In genomic region chr16:5024632-5025031, GRCh38 we compare ENCODE assay signal across 9 cellular contexts. TPM values are rescaled to one million over a fixed set of nuclear protein-coding genes. Genes with fewer than 3 reads are reported as not detected.
A peak's percentile ranks its signal among the peaks of the same experiment; 100 is the strongest.
DNase-seq lines count a peak whose midpoint lies in the region; ATAC-seq and TF ChIP-seq lines count a peak whose summit lies in the region.
"Had no signal": no experiment of that assay in that cellular context is flagged by ENCODE, and none has a peak within 500 bp of the region (broad histone marks: within the 10 kb centered on the region; RNA-seq: fewer than 3 reads in every experiment).

No MANE protein-coding gene starts in this region.

- no peaks in the 10 kb centered on the region for H3K9me3 ChIP-seq in tibial nerve

- no peak for TF ChIP-seq EP300 in tibial nerve (IDR thresholded peaks at IDR 0.05)

- peak in 1 of 5 experiments; percentile 4 for TF ChIP-seq CTCF in tibial nerve (IDR thresholded peaks at IDR 0.05)

- intact Hi-C loops in left ventricle myocardium superior (cut with micrococcal nuclease) (no loop called here), Right ventricle myocardium inferior (cut with DNase I) (loop anchor here (2.0 kb wide), 1 partner anchor 66 kb away; the partner anchor contains the start of gene SEC14L5)

- WGBS in tibial nerve, 2 donors, result 60 to 61% methylated on average over 4 of the region's 4 CpGs

- H3K27ac ChIP-seq in epithelial cell of prostate (no peak overlapping the region), tibial nerve (peak overlapping the region in 2 of 4 donors; percentile 7 to 89)

- H3K36me3 ChIP-seq in tibial nerve, result peaks cover 0 to 37% (median 0%) of the 10 kb centered on the region in 3 donors

- TF ChIP-seq POLR2A in tibial nerve (IDR thresholded peaks at IDR 0.05), result no peak

- no peak for DNase-seq in left ventricle myocardium superior
- no peak for DNase-seq in Right ventricle myocardium inferior (ENCODE audit: missing footprints)
- DNase-seq in NCI-H82 (lab: John Stamatoyannopoulos, UW), result peak; percentile 87
- DNase-seq in epithelial cell of prostate (ENCODE audit: low read depth, low spot score), result peak; percentile 22
- no peak for DNase-seq in putamen (ENCODE audit: low spot score)
- no peak for DNase-seq in dedifferentiated amniotic fluid mesenchymal stem cell (ENCODE audit: extremely low spot score)
- no peak for DNase-seq in tibial nerve (ENCODE audit: low spot score in 2 of 2)
- DNase-seq: naive B cell had no signal

- peaks cover 0 to 20% (median 3%) of the 10 kb centered on the region in 4 donors for H3K4me1 ChIP-seq in tibial nerve

- H3K27me3 ChIP-seq in tibial nerve, result no peaks in the 10 kb centered on the region

- H3K4me3 ChIP-seq in tibial nerve, result no peak overlapping the region

- ATAC-seq in left ventricle myocardium superior, result peak; percentile 63
- ATAC-seq in Right ventricle myocardium inferior, result no peak
- ATAC-seq in GM18907 (IDR thresholded peaks at IDR 0.05; ENCODE audit: unreplicated experiment), result no peak

RNA-seq across cellular contexts. Expression of gene NAGPA, which starts 9.1 kb away (rescaled TPM):
- total RNA-seq in left ventricle myocardium superior (6.1 TPM), Right ventricle myocardium inferior (6.5 TPM), tibial nerve (100 to 1,000 TPM in 1 of 4 donors, 10 to 100 TPM in 3; 37.5 to 104 (median 43.8) TPM)

RNA-seq across cellular contexts. Expression of gene C16orf89, which starts 41.1 kb away (rescaled TPM):
- 2.9 TPM for total RNA-seq in left ventricle myocardium superior
- total RNA-seq in Right ventricle myocardium inferior, result 3.5 TPM
- total RNA-seq in tibial nerve, result 10 to 100 TPM in 3 of 4 donors, 1 to 10 TPM in 1; 6.3 to 39.0 (median 17.8) TPM

RNA-seq across cellular contexts. Expression of gene ALG1, which starts 47.0 kb away (rescaled TPM):
- total RNA-seq in left ventricle myocardium superior (8.3 TPM), Right ventricle myocardium inferior (7.7 TPM), tibial nerve (10 to 100 TPM; 15.9 to 25.5 (median 22.9) TPM)

Comparison
In these comparisons a context has a peak if more than half of its experiments do, and no peak if none do; other contexts are left out.
1. DNase-seq: peak in NCI-H82 (single experiment) and epithelial cell of prostate (single experiment); none in left ventricle myocardium superior (single experiment), Right ventricle myocardium inferior (single experiment), putamen (single experiment), dedifferentiated amniotic fluid mesenchymal stem cell (single experiment) and tibial nerve (0 of 2).